8 cellular contexts compared by ENCODE assay signal in the genomic region with DNA sequence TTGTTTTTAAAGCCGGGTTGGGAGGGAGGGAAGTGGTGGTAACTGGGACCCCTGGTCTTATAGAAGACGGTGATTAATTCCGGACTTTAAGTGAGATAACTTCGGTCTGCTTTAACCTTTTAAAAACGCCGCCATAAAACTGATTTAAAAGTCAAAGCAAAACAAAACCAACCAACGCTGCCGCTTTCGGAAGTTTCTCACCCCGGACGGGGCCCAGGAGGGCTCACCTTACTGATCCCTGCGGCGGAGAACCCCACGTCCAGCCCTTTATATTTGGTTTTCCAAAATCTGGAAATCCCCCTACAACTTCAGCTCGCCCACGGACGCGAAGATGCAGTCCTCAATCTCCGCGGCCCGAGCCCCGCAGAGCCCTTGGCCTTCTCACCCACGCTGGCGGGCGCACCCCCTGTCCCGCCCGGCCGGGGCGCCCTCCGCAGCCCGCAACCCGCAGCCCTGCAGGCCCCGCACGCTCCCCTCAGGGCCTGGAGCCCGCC. TPM values are rescaled to one million over a fixed set of nuclear protein-coding genes. Genes with fewer than 3 reads are reported as not detected.
DNase-seq lines count a peak whose midpoint lies in the region; ATAC-seq, FAIRE-seq and TF ChIP-seq lines count a peak whose summit lies in the region.

No MANE protein-coding gene starts in this region.

- H3K9me3 ChIP-seq in trophoblast cell (ENCODE audit: insufficient read depth, low read depth, low read length) = peaks cover 1% of the 10 kb centered on the region

- H3K4me2 ChIP-seq in trophoblast cell (ENCODE audit: low read length) = peak overlapping the region; percentile 87

- ATAC-seq in GM19438 (IDR thresholded peaks at IDR 0.05; ENCODE audit: low read depth, unreplicated experiment) (peak; percentile 64), HG03460 (IDR thresholded peaks at IDR 0.05; ENCODE audit: unreplicated experiment) (peak; percentile 62)

- peaks cover 32% of the 10 kb centered on the region for H3K4me1 Mint-ChIP-seq in activated CD4-positive, alpha-beta memory T cell treated with anti-CD3 and anti-CD28 coated beads for 36 hours (ENCODE audit: low read depth)

- H2BK5ac ChIP-seq in trophoblast cell (ENCODE audit: low read depth, low read length, poor library complexity) = peak overlapping the region; percentile 82

- POLR2A ChIA-PET in activated CD4-positive, alpha-beta memory T cell treated with anti-CD3 and anti-CD28 coated beads for 36 hours (lab: Charles Lee) = no interaction called here

- peak overlapping the region; percentile 100 for H2AFZ ChIP-seq in trophoblast cell (ENCODE audit: insufficient read depth, low read length, poor library complexity)

- H3K4ac ChIP-seq in trophoblast cell (ENCODE audit: low read depth, low read length) = peak overlapping the region; percentile 96

- no peak for FAIRE-seq in GM12892 (lab: Jason Lieb, UNC)

- peak overlapping the region; percentile 83 for H2BK12ac ChIP-seq in trophoblast cell (ENCODE audit: low read length)

- peak overlapping the region; percentile 46 for H3K27ac Mint-ChIP-seq in activated CD4-positive, alpha-beta memory T cell treated with anti-CD3 and anti-CD28 coated beads for 36 hours

- no peaks in the 10 kb centered on the region for H3K9me3 Mint-ChIP-seq in activated CD4-positive, alpha-beta memory T cell treated with anti-CD3 and anti-CD28 coated beads for 36 hours

- peak overlapping the region; percentile 99 for H3K14ac ChIP-seq in trophoblast cell (ENCODE audit: low read length)

- no peaks in the 10 kb centered on the region for H3K27me3 ChIP-seq in trophoblast cell (ENCODE audit: insufficient read depth, low read length)

- peak overlapping the region; percentile 94 for H4K91ac ChIP-seq in trophoblast cell (ENCODE audit: low read depth, low read length)

- peaks cover 9% of the 10 kb centered on the region for H3K79me1 ChIP-seq in trophoblast cell (ENCODE audit: low read length)

- TF ChIP-seq POLR2A in GM12892 (IDR thresholded peaks at IDR 0.05; ENCODE audit: low read depth, low read length) = no peak

- intact Hi-C loops in activated CD4-positive, alpha-beta memory T cell treated with anti-CD3 and anti-CD28 coated beads for 36 hours (cut with micrococcal nuclease) = loop anchor here (1.0 to 5.0 kb wide), 3 partner anchors 102 to 560 kb away; a partner anchor contains a TSS

- H3K18ac ChIP-seq in trophoblast cell (ENCODE audit: low read length) = peak overlapping the region; percentile 98

- no peak for TF ChIP-seq CTCF in fibroblast of pulmonary artery (IDR thresholded peaks at IDR 0.05; ENCODE audit: low read length, missing control alignments)

- CTCF ChIA-PET in activated CD4-positive, alpha-beta memory T cell treated with anti-CD3 and anti-CD28 coated beads for 36 hours (lab: Charles Lee) = interaction anchor here (1.0 kb wide), 1 partner anchor 68 kb away, joined by 3 read pairs; no protein-coding TSS in a partner anchor

- DNase-seq in CD1c-positive myeloid dendritic cell (ENCODE audit: extremely low spot score) = peak; percentile 66
- peak; percentile 62 for DNase-seq in activated CD4-positive, alpha-beta memory T cell treated with anti-CD3 and anti-CD28 coated beads for 36 hours
- DNase-seq in fibroblast of pulmonary artery (ENCODE audit: low read depth) = peak; percentile 35
- peak in 1 of 2 donors; percentile 17 for DNase-seq in trophoblast cell
- no peak for DNase-seq in GM12892 (ENCODE audit: insufficient read length)
- DNase-seq in dedifferentiated amniotic fluid mesenchymal stem cell (ENCODE audit: extremely low spot score) = no peak

- H3K4me3 ChIP-seq in fibroblast of pulmonary artery (replicated peaks; ENCODE audit: low read depth, low read length) (peak overlapping the region; percentile 80), trophoblast cell (ENCODE audit: low read depth, low read length) (peak overlapping the region; percentile 86)

- H2BK120ac ChIP-seq in trophoblast cell (ENCODE audit: insufficient read depth, low read length, poor library complexity) = peak overlapping the region; percentile 94

- peak overlapping the region; percentile 63 for H2AK5ac ChIP-seq in trophoblast cell (ENCODE audit: low read length)

- peak overlapping the region; percentile 90 for H4K8ac ChIP-seq in trophoblast cell (ENCODE audit: low read depth, low read length)

- no peak overlapping the region for H3K27ac ChIP-seq in trophoblast cell (ENCODE audit: low read depth, low read length)

- H3K27me3 Mint-ChIP-seq in activated CD4-positive, alpha-beta memory T cell treated with anti-CD3 and anti-CD28 coated beads for 36 hours = no peaks in the 10 kb centered on the region

- H4K12ac ChIP-seq in trophoblast cell (ENCODE audit: low read depth, low read length) = peak overlapping the region; percentile 93

- H3K4me1 ChIP-seq in trophoblast cell (ENCODE audit: control insufficient read depth in 1 of 2, insufficient read depth in 2 of 2, low read length in 2 of 2) = peaks cover 2 to 4% of the 10 kb centered on the region in 2 experiments

- WGBS in trophoblast cell (ENCODE audit: extremely low coverage, insufficient coverage, insufficient read length) = no CpG with 5 or more reads among the region's 35 CpGs

- no peak overlapping the region for H3K23ac ChIP-seq in trophoblast cell (ENCODE audit: low read length)

- peaks cover 7% of the 10 kb centered on the region for H3K79me2 ChIP-seq in trophoblast cell (ENCODE audit: control insufficient read depth, insufficient read depth, low read length, poor library complexity)

- peak overlapping the region; percentile 93 for H3K9ac ChIP-seq in trophoblast cell (ENCODE audit: low read length)

- peak overlapping the region; percentile 82 for H3K4me3 Mint-ChIP-seq in activated CD4-positive, alpha-beta memory T cell treated with anti-CD3 and anti-CD28 coated beads for 36 hours

- H3K36me3 Mint-ChIP-seq in activated CD4-positive, alpha-beta memory T cell treated with anti-CD3 and anti-CD28 coated beads for 36 hours = peaks cover 3% of the 10 kb centered on the region

- H3K36me3 ChIP-seq in trophoblast cell (ENCODE audit: control insufficient read depth in 1 of 2, insufficient read depth in 2 of 2, low read length in 2 of 2) = peaks cover 0 to 2% of the 10 kb centered on the region in 2 experiments

RNA-seq across cellular contexts. Expression of a gene that starts 0.4 kb away (rescaled TPM):
- 10 to 100 TPM; 30.6 to 41.7 TPM for total RNA-seq in activated CD4-positive, alpha-beta memory T cell treated with anti-CD3 and anti-CD28 coated beads for 36 hours
- polyA plus RNA-seq in trophoblast cell (2013) = 20.5 and 22.3 TPM in 2 replicates
- 23.4 TPM for polyA plus RNA-seq in GM12892 (2012; ENCODE audit: missing spikeins)

RNA-seq across cellular contexts. Expression of a gene that starts 29.6 kb away (rescaled TPM):
- total RNA-seq in activated CD4-positive, alpha-beta memory T cell treated with anti-CD3 and anti-CD28 coated beads for 36 hours = not detected
- polyA plus RNA-seq in trophoblast cell (2013) = not detected in 2 replicates
- polyA plus RNA-seq in GM12892 (2012; ENCODE audit: missing spikeins) = not detected

Comparison
In these comparisons a context has a peak if more than half of its experiments do, and no peak if none do; other contexts are left out.
1. DNase-seq: peak in CD1c-positive myeloid dendritic cell (single experiment), activated CD4-positive, alpha-beta memory T cell treated with anti-CD3 and anti-CD28 coated beads for 36 hours (single experiment) and fibroblast of pulmonary artery (single experiment); none in GM12892 (single experiment) and dedifferentiated amniotic fluid mesenchymal stem cell (single experiment).